ENCODE assay signal across 7 cellular contexts in the genomic region with DNA sequence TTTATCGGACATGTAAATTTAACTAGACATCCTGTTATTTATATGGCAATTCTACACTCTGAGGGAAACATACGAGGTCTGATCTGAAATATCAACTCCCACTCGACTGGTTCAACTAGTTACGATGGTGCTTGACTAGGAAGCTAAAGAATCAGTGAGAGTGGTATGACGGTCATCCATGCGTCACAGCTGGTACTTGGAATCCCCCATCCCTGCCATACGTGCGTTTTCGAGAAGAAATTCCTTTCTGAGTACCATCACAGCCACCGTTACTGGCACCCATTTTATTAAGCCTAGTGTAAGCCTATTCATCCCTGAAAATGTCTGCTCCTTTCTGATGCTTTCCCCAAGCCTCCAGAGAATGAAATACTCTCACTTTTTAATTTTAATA. TPM values are rescaled to one million over a fixed set of nuclear protein-coding genes. Genes with fewer than 3 reads are reported as not detected.
DNase-seq lines count a peak whose midpoint lies in the region; TF ChIP-seq lines count a peak whose summit lies in the region.

No MANE protein-coding gene starts in this region.

- H3K4me3 ChIP-seq in GM12865 (ENCODE audit: low read depth, low read length) (peak overlapping the region; percentile 62), fibroblast of the aortic adventitia (ENCODE audit: low read depth, low read length) (peak overlapping the region; percentile 53)

- no peak for TF ChIP-seq CTCF in GM12865 (IDR thresholded peaks at IDR 0.05; ENCODE audit: insufficient read depth, low read depth, low read length, missing control alignments)
- no peak for TF ChIP-seq CTCF in fibroblast of the aortic adventitia (IDR thresholded peaks at IDR 0.05; ENCODE audit: insufficient read depth, low read length)
- TF ChIP-seq CTCF in progenitor cell of endocrine pancreas (IDR thresholded peaks at IDR 0.05; ENCODE audit: unreplicated experiment): no peak

- peak overlapping the region; percentile 99 for H3K27ac Mint-ChIP-seq in progenitor cell of endocrine pancreas

- peak overlapping the region; percentile 95 for H3K4me3 Mint-ChIP-seq in progenitor cell of endocrine pancreas (ENCODE audit: low read depth)

- H3K9me3 Mint-ChIP-seq in progenitor cell of endocrine pancreas (ENCODE audit: low read depth): no peaks in the 10 kb centered on the region

- no peaks in the 10 kb centered on the region for H3K36me3 Mint-ChIP-seq in progenitor cell of endocrine pancreas (ENCODE audit: insufficient read depth)

- peaks cover 33% of the 10 kb centered on the region for H3K27me3 Mint-ChIP-seq in progenitor cell of endocrine pancreas

- H3K4me1 Mint-ChIP-seq in progenitor cell of endocrine pancreas (ENCODE audit: low read depth): peaks cover 5% of the 10 kb centered on the region

- peak; percentile 18 for DNase-seq in GM12865 (ENCODE audit: low read depth)
- peak; percentile 54 for DNase-seq in NCI-H345 (lab: John Stamatoyannopoulos, UW)
- DNase-seq in activated T-cell treated with anti-CD3 and anti-CD28 coated beads, Interleukin-2, amount 50 U/mL, for 48 hours: peak; percentile 23 to 37
- peak; percentile 70 for DNase-seq in fibroblast of the aortic adventitia (ENCODE audit: low read depth)
- no peak for DNase-seq in progenitor cell of endocrine pancreas (ENCODE audit: low spot score, unreplicated experiment)
- DNase-seq in HuH-7.5 (ENCODE audit: low spot score): no peak
- DNase-seq in T1000 (lab: John Stamatoyannopoulos, UW): no peak

RNA-seq across cellular contexts. Expression of gene PIGA, which starts 0.7 kb away (rescaled TPM):
- 1.9 and 10.5 TPM in 2 replicates for total RNA-seq in fibroblast of the aortic adventitia (ENCODE audit: low replicate concordance)
- total RNA-seq in progenitor cell of endocrine pancreas: 22.0 and 22.9 TPM in 2 replicates

RNA-seq across cellular contexts. Expression of gene ASB11, which starts 20.6 kb away (rescaled TPM):
- not detected in 2 replicates for total RNA-seq in fibroblast of the aortic adventitia (ENCODE audit: low replicate concordance)
- total RNA-seq in progenitor cell of endocrine pancreas: not detected in 2 replicates

RNA-seq across cellular contexts. Expression of gene VEGFD, which starts 48.2 kb away (rescaled TPM):
- 0.90 and 1.6 TPM in 2 replicates for total RNA-seq in fibroblast of the aortic adventitia (ENCODE audit: low replicate concordance)
- 0.22 and 0.47 TPM in 2 replicates for total RNA-seq in progenitor cell of endocrine pancreas

Comparison
In these comparisons a context has a peak if more than half of its experiments do, and no peak if none do; other contexts are left out.
1. DNase-seq: peak in GM12865 (single experiment), NCI-H345 (single experiment), activated T-cell treated with anti-CD3 and anti-CD28 coated beads, Interleukin-2, amount 50 U/mL, for 48 hours (2 of 2) and fibroblast of the aortic adventitia (single experiment); none in progenitor cell of endocrine pancreas (single experiment), HuH-7.5 (single experiment) and T1000 (single experiment).